In the genomic region with DNA sequence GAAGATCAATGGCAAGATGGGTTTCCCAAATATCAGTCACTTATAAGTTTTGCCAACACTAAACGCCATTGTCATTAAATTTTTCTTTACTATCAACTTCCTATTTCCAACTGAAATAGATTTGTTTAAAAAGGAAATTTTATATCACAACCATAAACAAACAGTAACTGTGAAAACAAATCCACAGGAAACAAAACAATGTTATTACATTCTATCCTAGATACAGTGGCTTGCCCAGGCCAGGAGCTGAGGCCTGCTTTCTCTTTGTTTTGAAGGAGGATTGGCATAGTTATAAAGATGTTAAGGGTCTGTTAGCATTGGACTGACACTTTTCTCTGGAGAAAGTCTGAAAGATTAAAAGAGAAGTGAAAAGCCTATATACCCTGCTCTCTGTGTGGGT, we compare ENCODE assay signal across 24 cellular contexts. TPM values are rescaled to one million over a fixed set of nuclear protein-coding genes. Genes with fewer than 3 reads are reported as not detected.
DNase-seq lines count a peak whose midpoint lies in the region; ATAC-seq and TF ChIP-seq lines count a peak whose summit lies in the region.
"Had no signal": no experiment of that assay in that cellular context is flagged by ENCODE, and none has a peak within 500 bp of the region (broad histone marks: within the 10 kb centered on the region; RNA-seq: fewer than 3 reads in every experiment).

No MANE protein-coding gene starts in this region.

- intact Hi-C loops in activated B cell treated with CpG ODN at 0.5 μM for 24 hours (cut with micrococcal nuclease), result no loop called here

- peak overlapping the region; percentile 14 for H3K27ac ChIP-seq in temporal lobe (ENCODE audit: low read depth, low read length)
- H3K27ac ChIP-seq: adrenal gland, PC-9 had no signal

- CTCF ChIA-PET in activated B cell treated with CpG ODN at 0.5 μM for 24 hours (lab: Charles Lee), result no interaction called here

- H3K4me1 Mint-ChIP-seq in activated T-cell treated with anti-CD3 and anti-CD28 coated beads, Interleukin-2, amount 50 U/mL, for 24 hours (ENCODE audit: low read depth), result peaks cover 95% of the 10 kb centered on the region
- H3K4me1 Mint-ChIP-seq in activated B cell treated with CpG ODN at 0.5 μM for 24 hours (peaks cover 93% of the 10 kb centered on the region), endothelial cell (ENCODE audit: unreplicated experiment) (peaks cover 70% of the 10 kb centered on the region)

- peaks cover 2% of the 10 kb centered on the region for H3K9me3 Mint-ChIP-seq in activated T-cell treated with anti-CD3 and anti-CD28 coated beads, Interleukin-2, amount 50 U/mL, for 24 hours
- H3K9me3 Mint-ChIP-seq in activated B cell treated with CpG ODN at 0.5 μM for 24 hours (no peaks in the 10 kb centered on the region), endothelial cell (ENCODE audit: unreplicated experiment) (no peaks in the 10 kb centered on the region)
- H3K9me3 Mint-ChIP-seq: activated T-cell treated with anti-CD3 and anti-CD28 coated beads, Interleukin-2, amount 50 U/mL, for 4 hours; dendritic cell treated with granulocyte-macrophage colony-stimulating factor and Interleukin-4, amounts not matched to agents 40 ng/mL and 50 ng/mL, for 4 days; nephron progenitor cell had no signal

- POLR2A ChIA-PET in activated B cell treated with CpG ODN at 0.5 μM for 24 hours (lab: Charles Lee), result interaction anchor here (0.6 to 3.0 kb wide), 3 partner anchors 11 to 25 kb away, joined by 4 to 8 read pairs (median 4); partner anchors contain the start of gene PPP1R16B

- no peak for DNase-seq in activated T-cell treated with anti-CD3 and anti-CD28 coated beads, Interleukin-2, amount 50 U/mL, for 24 hours
- no peak for DNase-seq in activated T-cell treated with anti-CD3 and anti-CD28 coated beads, Interleukin-2, amount 50 U/mL, for 48 hours
- DNase-seq in activated B cell treated with CpG ODN at 0.5 μM for 24 hours (no peak), endothelial cell (ENCODE audit: low spot score) (no peak), NCI-H1417 treated with DMSO at 0.1 percent for 48 hours (lab: John Stamatoyannopoulos, UW) (no peak)
- no peak for DNase-seq in stimulated activated CD4-positive, alpha-beta T cell treated with anti-CD3 and anti-CD28 coated beads, Interleukin-4, amount 100 ng/mL, for 24 hours
- DNase-seq: ACHN; activated CD4-positive, CD25-positive, alpha-beta regulatory T cell treated with anti-CD3 and anti-CD28 coated beads, Interleukin-2, amount 50 U/mL, for 72 hours; activated T-cell treated with anti-CD3 and anti-CD28 coated beads, Interleukin-2, amount 50 U/mL, for 4 hours; adrenal gland; kidney; mesendoderm; NCI-H1417; NCI-H774; nephron progenitor cell; PC-9; SIG-M5; T1000; uterus had no signal

- no peak for ATAC-seq in activated B cell treated with CpG ODN at 0.5 μM for 24 hours (ENCODE audit: low read depth)
- no peak for ATAC-seq in HG02642 (IDR thresholded peaks at IDR 0.05; ENCODE audit: poor library complexity, unreplicated experiment)
- ATAC-seq: activated T-cell treated with anti-CD3 and anti-CD28 coated beads, Interleukin-2, amount 50 U/mL, for 4 hours had no signal

- H3K4me3 Mint-ChIP-seq in activated T-cell treated with anti-CD3 and anti-CD28 coated beads, Interleukin-2, amount 50 U/mL, for 24 hours, result no peak overlapping the region
- no peak overlapping the region for H3K4me3 Mint-ChIP-seq in activated B cell treated with CpG ODN at 0.5 μM for 24 hours
- peak overlapping the region; percentile 52 for H3K4me3 Mint-ChIP-seq in endothelial cell (ENCODE audit: unreplicated experiment)
- H3K4me3 Mint-ChIP-seq: activated T-cell treated with anti-CD3 and anti-CD28 coated beads, Interleukin-2, amount 50 U/mL, for 4 hours; dendritic cell treated with granulocyte-macrophage colony-stimulating factor and Interleukin-4, amounts not matched to agents 40 ng/mL and 50 ng/mL, for 4 days; nephron progenitor cell had no signal

- H3K36me3 Mint-ChIP-seq in activated T-cell treated with anti-CD3 and anti-CD28 coated beads, Interleukin-2, amount 50 U/mL, for 24 hours (ENCODE audit: low read depth), result peaks cover 91% of the 10 kb centered on the region
- peaks cover 75% of the 10 kb centered on the region for H3K36me3 Mint-ChIP-seq in activated B cell treated with CpG ODN at 0.5 μM for 24 hours (ENCODE audit: low read depth)
- peaks cover 19% of the 10 kb centered on the region for H3K36me3 Mint-ChIP-seq in endothelial cell (ENCODE audit: low read depth, unreplicated experiment)

- no peaks in the 10 kb centered on the region for H3K27me3 Mint-ChIP-seq in activated T-cell treated with anti-CD3 and anti-CD28 coated beads, Interleukin-2, amount 50 U/mL, for 24 hours
- no peaks in the 10 kb centered on the region for H3K27me3 Mint-ChIP-seq in activated B cell treated with CpG ODN at 0.5 μM for 24 hours
- H3K27me3 Mint-ChIP-seq in endothelial cell (ENCODE audit: unreplicated experiment), result peaks cover 6% of the 10 kb centered on the region
- H3K27me3 Mint-ChIP-seq: dendritic cell treated with granulocyte-macrophage colony-stimulating factor and Interleukin-4, amounts not matched to agents 40 ng/mL and 50 ng/mL, for 4 days had no signal

- peak overlapping the region; percentile 93 for H3K27ac Mint-ChIP-seq in activated T-cell treated with anti-CD3 and anti-CD28 coated beads, Interleukin-2, amount 50 U/mL, for 24 hours
- peak overlapping the region; percentile 82 for H3K27ac Mint-ChIP-seq in activated B cell treated with CpG ODN at 0.5 μM for 24 hours
- H3K27ac Mint-ChIP-seq in endothelial cell (ENCODE audit: unreplicated experiment), result peak overlapping the region; percentile 79
- H3K27ac Mint-ChIP-seq: dendritic cell treated with granulocyte-macrophage colony-stimulating factor and Interleukin-4, amounts not matched to agents 40 ng/mL and 50 ng/mL, for 4 days; nephron progenitor cell; progenitor cell of endocrine pancreas had no signal

- TF ChIP-seq CTCF in activated B cell treated with CpG ODN at 0.5 μM for 24 hours (IDR thresholded peaks at IDR 0.05) (no peak), endothelial cell (IDR thresholded peaks at IDR 0.05; ENCODE audit: unreplicated experiment) (no peak)

RNA-seq across cellular contexts. Expression of gene PPP1R16B, which starts 24.9 kb away (rescaled TPM):
- total RNA-seq in activated B cell treated with CpG ODN at 0.5 μM for 24 hours (98.3 and 99.3 TPM in 2 replicates), endothelial cell (ENCODE audit: unreplicated experiment) (46.9 TPM), temporal lobe (10.1 TPM)
- total RNA-seq: M059J, PC-9, progenitor cell of endocrine pancreas had no signal
